6 cellular contexts compared by ENCODE assay signal in the genomic region with DNA sequence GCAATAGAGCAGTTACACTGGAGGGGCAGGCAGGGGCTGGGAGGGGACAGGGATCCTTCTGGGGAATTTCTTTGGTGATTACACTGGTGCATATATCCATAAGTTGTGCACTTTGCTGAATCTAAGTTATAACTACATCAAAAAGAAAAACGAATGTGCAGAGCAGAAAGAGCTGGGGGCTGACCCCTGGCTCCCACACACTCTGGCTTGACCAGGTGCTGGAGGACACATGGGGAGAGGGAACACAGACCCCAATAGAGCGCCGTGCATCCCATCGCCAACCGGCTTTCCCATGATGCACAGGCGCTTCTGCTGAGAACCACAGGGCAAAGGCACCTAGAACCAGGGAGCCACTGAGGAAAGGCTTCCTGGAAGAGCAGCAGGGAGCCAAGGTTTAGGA.
DNase-seq lines count a peak whose midpoint lies in the region; ATAC-seq and TF ChIP-seq lines count a peak whose summit lies in the region.
"Not testable (repeated sequence)": the region's sequence is repeated elsewhere in the genome, so short reads cannot be mapped to it uniquely, and the experiment has no call there.

No MANE protein-coding gene starts in this region.

- peak overlapping the region in 9 of 11 experiments; percentile 46 to 95 (median 78); a peak in 15 of 22 replicates for H3K4me2 ChIP-seq in BLaER1 treated with 17β-estradiol and CSF1 and Interleukin-3, amounts not matched to agents 10 nM and 100 nM

- H3K4me1 Mint-ChIP-seq in activated CD8-positive, alpha-beta memory T cell treated with anti-CD3 and anti-CD28 coated beads, Interleukin-2, amount 10 ng/mL, durations not matched to agents 7 days and 5 days = peaks cover 29% of the 10 kb centered on the region
- H3K4me1 Mint-ChIP-seq in chondrocyte (ENCODE audit: low read depth) = not testable (repeated sequence)
- H3K4me1 Mint-ChIP-seq in memory B cell = peaks cover 39% of the 10 kb centered on the region

- H3K27ac Mint-ChIP-seq in activated CD8-positive, alpha-beta memory T cell treated with anti-CD3 and anti-CD28 coated beads, Interleukin-2, amount 10 ng/mL, durations not matched to agents 7 days and 5 days = peak overlapping the region; percentile 22
- H3K27ac Mint-ChIP-seq in chondrocyte (ENCODE audit: unreplicated experiment); memory B cell: not testable (repeated sequence)

- not testable (repeated sequence) for H3K36me3 Mint-ChIP-seq in activated CD8-positive, alpha-beta memory T cell treated with anti-CD3 and anti-CD28 coated beads, Interleukin-2, amount 10 ng/mL, durations not matched to agents 7 days and 5 days; chondrocyte (ENCODE audit: low read depth); memory B cell

- H3K4me3 Mint-ChIP-seq in activated CD8-positive, alpha-beta memory T cell treated with anti-CD3 and anti-CD28 coated beads, Interleukin-2, amount 10 ng/mL, durations not matched to agents 7 days and 5 days; chondrocyte (ENCODE audit: unreplicated experiment): not testable (repeated sequence)
- H3K4me3 Mint-ChIP-seq in memory B cell = peak overlapping the region; percentile 18

- not testable (repeated sequence) for TF ChIP-seq CTCF in chondrocyte (IDR thresholded peaks at IDR 0.05)

- CTCF ChIA-PET in activated CD8-positive, alpha-beta memory T cell treated with anti-CD3 and anti-CD28 coated beads, Interleukin-2, amount 10 ng/mL, durations not matched to agents 7 days and 5 days (lab: Charles Lee) = not testable (repeated sequence)

- not testable (repeated sequence) for H3K4me3 ChIP-seq in BLaER1 treated with 17β-estradiol and CSF1 and Interleukin-3, amounts not matched to agents 10 nM and 100 nM

- ATAC-seq in activated CD8-positive, alpha-beta memory T cell treated with anti-CD3 and anti-CD28 coated beads, Interleukin-2, amount 10 ng/mL, durations not matched to agents 7 days and 5 days; memory B cell (ENCODE audit: low read depth): not testable (repeated sequence)

- H3K4me1 ChIP-seq in BLaER1 treated with 17β-estradiol and CSF1 and Interleukin-3, amounts not matched to agents 10 nM and 100 nM = peaks cover 40 to 72% (median 70%) of the 10 kb centered on the region in 10 experiments

- H3K27me3 ChIP-seq in BLaER1 treated with 17β-estradiol and CSF1 and Interleukin-3, amounts not matched to agents 10 nM and 100 nM = peaks cover 0 to 95% (median 5%) of the 10 kb centered on the region in 11 experiments; a peak in 12 of 22 replicates

- intact Hi-C loops in cardiac septum (cut with DNase I); posterior vena cava (cut with DNase I): not testable (repeated sequence)

- peaks cover 4 to 87% (median 22%) of the 10 kb centered on the region in 11 experiments; a peak in 14 of 22 replicates for H4K20me1 ChIP-seq in BLaER1 treated with 17β-estradiol and CSF1 and Interleukin-3, amounts not matched to agents 10 nM and 100 nM

- DNase-seq in activated CD8-positive, alpha-beta memory T cell treated with anti-CD3 and anti-CD28 coated beads, Interleukin-2, amount 10 ng/mL, durations not matched to agents 7 days and 5 days; memory B cell (ENCODE audit: low spot score in 2 of 2): not testable (repeated sequence)
- DNase-seq in chondrocyte (ENCODE audit: low spot score) (peak; percentile 37), cardiac septum (ENCODE audit: low spot score) (peak; percentile 47), posterior vena cava (ENCODE audit: low spot score) (peak; percentile 68)

- H3K27me3 Mint-ChIP-seq in activated CD8-positive, alpha-beta memory T cell treated with anti-CD3 and anti-CD28 coated beads, Interleukin-2, amount 10 ng/mL, durations not matched to agents 7 days and 5 days = peaks cover 38% of the 10 kb centered on the region
- peaks cover 35% of the 10 kb centered on the region for H3K27me3 Mint-ChIP-seq in chondrocyte (ENCODE audit: low read depth)
- H3K27me3 Mint-ChIP-seq in memory B cell = peaks cover 23% of the 10 kb centered on the region

- not testable (repeated sequence) for H3K27ac ChIP-seq in BLaER1 treated with 17β-estradiol and CSF1 and Interleukin-3, amounts not matched to agents 10 nM and 100 nM

- H3K9me3 ChIP-seq in BLaER1 treated with 17β-estradiol and CSF1 and Interleukin-3, amounts not matched to agents 10 nM and 100 nM (replicated peaks in 1 of 11) = not testable (repeated sequence)

- H3K36me3 ChIP-seq in BLaER1 treated with 17β-estradiol and CSF1 and Interleukin-3, amounts not matched to agents 10 nM and 100 nM = not testable (repeated sequence)

- H3K9me3 Mint-ChIP-seq in activated CD8-positive, alpha-beta memory T cell treated with anti-CD3 and anti-CD28 coated beads, Interleukin-2, amount 10 ng/mL, durations not matched to agents 7 days and 5 days (ENCODE audit: low read depth); chondrocyte (ENCODE audit: low read depth); memory B cell: not testable (repeated sequence)

- H3K9ac ChIP-seq in BLaER1 treated with 17β-estradiol and CSF1 and Interleukin-3, amounts not matched to agents 10 nM and 100 nM = not testable (repeated sequence)
